15 cellular contexts compared by ENCODE assay signal in genomic region chr12:6831021-6831420, GRCh38. TPM values are rescaled to one million over a fixed set of nuclear protein-coding genes. Genes with fewer than 3 reads are reported as not detected.
"Had no signal": no experiment of that assay in that cellular context is flagged by ENCODE, and none has a peak within 500 bp of the region (broad histone marks: within the 10 kb centered on the region; RNA-seq: fewer than 3 reads in every experiment).

No MANE protein-coding gene starts in this region.

- H3K9me3 Mint-ChIP-seq: stimulated activated effector memory CD8-positive, alpha-beta T cell treated with anti-CD3 and anti-CD28 coated beads, Interleukin-12 subunit alpha, Interleukin-12 subunit beta, amount 100 ng/mL, for 72 hours had no signal

- H3K4me3 Mint-ChIP-seq: activated CD8-positive, alpha-beta T cell treated with anti-CD3 and anti-CD28 coated beads, Interleukin-2, amount 10 ng/mL, durations not matched to agents 7 days and 5 days had no signal

- ATAC-seq: activated CD8-positive, alpha-beta T cell treated with anti-CD3 and anti-CD28 coated beads, Interleukin-2, amount 10 ng/mL, durations not matched to agents 7 days and 5 days; esophagus mucosa; left lung; right cardiac atrium; stimulated activated effector memory CD8-positive, alpha-beta T cell treated with anti-CD3 and anti-CD28 coated beads, Interleukin-12 subunit alpha, Interleukin-12 subunit beta, amount 100 ng/mL, for 72 hours had no signal

- DNase-seq: activated CD8-positive, alpha-beta memory T cell treated with anti-CD3 and anti-CD28 coated beads, Interleukin-2, amount 50 U/mL, for 48 hours; activated CD8-positive, alpha-beta T cell treated with anti-CD3 and anti-CD28 coated beads, Interleukin-2, amount 10 ng/mL, durations not matched to agents 7 days and 5 days; activated naive CD4-positive, alpha-beta T cell treated with Interleukin-2 at 50 U/mL for 16 hours; amniotic stem cell; cerebellar nuclear complex; dermis blood vessel endothelial cell; islet precursor cell; left lung; right cardiac atrium; SW 1271; T-helper 9 cell; transverse colon had no signal

- H3K27ac Mint-ChIP-seq: activated CD8-positive, alpha-beta T cell treated with anti-CD3 and anti-CD28 coated beads, Interleukin-2, amount 10 ng/mL, durations not matched to agents 7 days and 5 days had no signal

RNA-seq across cellular contexts. Expression of gene GNB3, which starts 9.7 kb away (rescaled TPM):
- total RNA-seq: esophagus mucosa, SJSA1 had no signal
